8 cellular contexts compared by ENCODE assay signal in genomic region chr3:179071161-179071568, GRCh38. TPM values are rescaled to one million over a fixed set of nuclear protein-coding genes. Genes with fewer than 3 reads are reported as not detected.
DNase-seq lines count a peak whose midpoint lies in the region; ATAC-seq and TF ChIP-seq lines count a peak whose summit lies in the region.

No MANE protein-coding gene starts in this region.

- peak overlapping the region; percentile 73 for H3K9ac ChIP-seq in mucosa of stomach (ENCODE audit: low read length)

- no peaks in the 10 kb centered on the region for H3K9me3 Mint-ChIP-seq in activated CD4-positive, alpha-beta T cell treated with anti-CD3 and anti-CD28 coated beads, Interleukin-2, amount 10 ng/mL, durations not matched to agents 24 days and 14 days
- no peaks in the 10 kb centered on the region for H3K9me3 Mint-ChIP-seq in stimulated activated memory B cell treated with anti-CD40 and anti-IgM and Interleukin-4, amounts not matched to agents 10 μg/mL and 1 μg/mL and 100 μg/mL, for 72 hours

- H3K4me1 ChIP-seq in mucosa of stomach (ENCODE audit: control insufficient read depth, insufficient read depth, low read length), result peaks cover 8% of the 10 kb centered on the region

- peak; percentile 75 for DNase-seq in GM12865 (ENCODE audit: low read depth)
- DNase-seq in H4 (ENCODE audit: low spot score), result peak; percentile 41
- DNase-seq in LHCN-M2 (ENCODE audit: low read depth), result peak; percentile 61
- peak; percentile 88 for DNase-seq in activated CD4-positive, alpha-beta T cell treated with anti-CD3 and anti-CD28 coated beads, Interleukin-2, amount 10 ng/mL, durations not matched to agents 24 days and 14 days
- peak in 6 of 10 donors; percentile 28 to 55 (median 38) for DNase-seq in dorsolateral prefrontal cortex
- DNase-seq in NCI-H1436 treated with DMSO at 0.1 percent for 48 hours (lab: John Stamatoyannopoulos, UW), result no peak

- peak overlapping the region; percentile 99 for H3K4me3 Mint-ChIP-seq in activated CD4-positive, alpha-beta T cell treated with anti-CD3 and anti-CD28 coated beads, Interleukin-2, amount 10 ng/mL, durations not matched to agents 24 days and 14 days
- H3K4me3 Mint-ChIP-seq in stimulated activated memory B cell treated with anti-CD40 and anti-IgM and Interleukin-4, amounts not matched to agents 10 μg/mL and 1 μg/mL and 100 μg/mL, for 72 hours, result peak overlapping the region; percentile 90

- H3K27me3 ChIP-seq in dorsolateral prefrontal cortex, result no peaks in the 10 kb centered on the region
- no peaks in the 10 kb centered on the region for H3K27me3 ChIP-seq in mucosa of stomach (ENCODE audit: control insufficient read depth, insufficient read depth, low read length)

- intact Hi-C loops in activated CD4-positive, alpha-beta T cell treated with anti-CD3 and anti-CD28 coated beads, Interleukin-2, amount 10 ng/mL, durations not matched to agents 24 days and 14 days (cut with micrococcal nuclease), result loop anchor here (1.0 to 5.0 kb wide), 8 partner anchors 34 to 536 kb away; partner anchors contain the start of genes ACTL6A and ZNF639
- intact Hi-C loops in dorsolateral prefrontal cortex (cut with DNase I), result loop anchor here (1.0 to 10.0 kb wide), 5 partner anchors 50 to 251 kb away; partner anchors contain the start of genes PIK3CA (in 2 of the 2) and ZNF639 (in 2 of the 2)

- H3K27ac Mint-ChIP-seq in activated CD4-positive, alpha-beta T cell treated with anti-CD3 and anti-CD28 coated beads, Interleukin-2, amount 10 ng/mL, durations not matched to agents 24 days and 14 days, result peak overlapping the region; percentile 96
- H3K27ac Mint-ChIP-seq in stimulated activated memory B cell treated with anti-CD40 and anti-IgM and Interleukin-4, amounts not matched to agents 10 μg/mL and 1 μg/mL and 100 μg/mL, for 72 hours, result peak overlapping the region; percentile 81

- no peaks in the 10 kb centered on the region for H3K9me3 ChIP-seq in mucosa of stomach (ENCODE audit: control insufficient read depth, low read length)

- H3K4me1 Mint-ChIP-seq in activated CD4-positive, alpha-beta T cell treated with anti-CD3 and anti-CD28 coated beads, Interleukin-2, amount 10 ng/mL, durations not matched to agents 24 days and 14 days, result peaks cover 36% of the 10 kb centered on the region
- peaks cover 58% of the 10 kb centered on the region for H3K4me1 Mint-ChIP-seq in stimulated activated memory B cell treated with anti-CD40 and anti-IgM and Interleukin-4, amounts not matched to agents 10 μg/mL and 1 μg/mL and 100 μg/mL, for 72 hours

- TF ChIP-seq CTCF in GM12865 (IDR thresholded peaks at IDR 0.05; ENCODE audit: insufficient read depth, low read depth, low read length, missing control alignments) (no peak), dorsolateral prefrontal cortex (IDR thresholded peaks at IDR 0.05 in 54 of 56, conservative IDR thresholded peaks at IDR 0.05 in 2 of 56; ENCODE audit: low read depth in 1 of 56, partially characterized antibody in 56 of 56) (no peak)

- no peaks in the 10 kb centered on the region for H3K36me3 ChIP-seq in mucosa of stomach (ENCODE audit: control insufficient read depth, insufficient read depth, low read length)

- H3K36me3 Mint-ChIP-seq in activated CD4-positive, alpha-beta T cell treated with anti-CD3 and anti-CD28 coated beads, Interleukin-2, amount 10 ng/mL, durations not matched to agents 24 days and 14 days (ENCODE audit: low read depth), result peaks cover 22% of the 10 kb centered on the region
- peaks cover 19% of the 10 kb centered on the region for H3K36me3 Mint-ChIP-seq in stimulated activated memory B cell treated with anti-CD40 and anti-IgM and Interleukin-4, amounts not matched to agents 10 μg/mL and 1 μg/mL and 100 μg/mL, for 72 hours

- ATAC-seq in stimulated activated memory B cell treated with anti-CD40 and anti-IgM and Interleukin-4, amounts not matched to agents 10 μg/mL and 1 μg/mL and 100 μg/mL, for 72 hours, result peak; percentile 68

- no peaks in the 10 kb centered on the region for H3K27me3 Mint-ChIP-seq in activated CD4-positive, alpha-beta T cell treated with anti-CD3 and anti-CD28 coated beads, Interleukin-2, amount 10 ng/mL, durations not matched to agents 24 days and 14 days
- H3K27me3 Mint-ChIP-seq in stimulated activated memory B cell treated with anti-CD40 and anti-IgM and Interleukin-4, amounts not matched to agents 10 μg/mL and 1 μg/mL and 100 μg/mL, for 72 hours, result no peaks in the 10 kb centered on the region

- H3K4me3 ChIP-seq in GM12865 (ENCODE audit: low read depth, low read length) (peak overlapping the region; percentile 65), dorsolateral prefrontal cortex (peak overlapping the region; percentile 55 to 98 (median 86)), mucosa of stomach (ENCODE audit: low read length) (peak overlapping the region; percentile 63)

- peak overlapping the region in 58 of 59 donors; percentile 11 to 96 (median 90) for H3K27ac ChIP-seq in dorsolateral prefrontal cortex

RNA-seq across cellular contexts. Expression of gene ZMAT3, which starts 0.4 kb away (rescaled TPM):
- total RNA-seq in H4 (2014; rRNA removed; shearing (Covaris generic)), result 4.2 and 5.7 TPM in 2 replicates
- total RNA-seq in LHCN-M2 (2014; rRNA removed) (41.7 and 53.6 TPM in 2 replicates), dorsolateral prefrontal cortex (100 to 1,000 TPM in 2 of 120 experiments, 10 to 100 TPM in 118; 40.9 to 107 (median 77.8) TPM)
- 26.5 TPM for polyA plus RNA-seq in LHCN-M2 (2012)
- total RNA-seq in activated CD4-positive, alpha-beta T cell treated with anti-CD3 and anti-CD28 coated beads, Interleukin-2, amount 10 ng/mL, durations not matched to agents 24 days and 14 days, result 11.8 and 13.1 TPM in 2 replicates
